ENCODE assay signal across 32 cellular contexts in the genomic region with DNA sequence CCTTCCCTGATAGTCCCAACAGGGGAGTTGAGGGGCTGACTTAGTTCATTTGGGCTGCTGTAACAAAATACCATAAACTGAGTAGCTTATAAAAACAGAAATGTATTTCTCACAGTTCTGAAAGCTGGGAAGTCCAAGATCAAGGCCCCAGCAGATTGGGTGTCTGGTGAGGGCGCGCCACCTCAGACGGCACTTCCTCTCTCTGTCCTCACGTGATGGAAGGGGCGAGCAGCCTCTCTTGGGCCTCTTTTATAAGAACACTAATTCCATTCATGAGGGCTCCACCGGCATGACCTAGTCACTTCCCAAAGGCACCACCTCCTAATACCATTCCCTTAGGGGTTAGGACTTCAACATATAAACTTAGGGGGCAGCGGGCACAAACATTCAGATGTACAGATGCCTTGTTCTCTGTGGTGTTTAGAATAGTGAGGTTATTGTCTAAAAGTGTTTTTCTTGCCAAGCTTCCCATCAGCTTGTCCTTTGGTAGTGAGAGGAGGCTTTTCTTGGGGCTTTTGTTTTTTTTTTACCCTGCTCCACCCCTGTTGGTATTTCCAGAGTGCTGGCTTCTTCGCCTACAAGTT. TPM values are rescaled to one million over a fixed set of nuclear protein-coding genes. Genes with fewer than 3 reads are reported as not detected.
DNase-seq lines count a peak whose midpoint lies in the region; ATAC-seq and TF ChIP-seq lines count a peak whose summit lies in the region.
"Had no signal": no experiment of that assay in that cellular context is flagged by ENCODE, and none has a peak within 500 bp of the region (broad histone marks: within the 10 kb centered on the region; RNA-seq: fewer than 3 reads in every experiment).

No MANE protein-coding gene starts in this region.

- no peaks in the 10 kb centered on the region for H3K9me3 ChIP-seq in thyroid gland
- H3K9me3 ChIP-seq: gastroesophageal sphincter, HAP-1, Peyer's patch, psoas muscle, sigmoid colon, transverse colon had no signal

- DNase-seq in activated CD4-positive, alpha-beta T cell treated with anti-CD3 and anti-CD28 coated beads, Interleukin-2, amount 10 ng/mL, durations not matched to agents 7 days and 5 days = no peak
- DNase-seq in activated CD4-positive, alpha-beta T cell treated with anti-CD3 and anti-CD28 coated beads for 36 hours = no peak
- DNase-seq in COLO829 (ENCODE audit: low spot score) (peak; percentile 56), dorsolateral prefrontal cortex (no peak), pons (ENCODE audit: low spot score) (peak; percentile 91), left ventricle myocardium superior (no peak), thyroid gland (no peak), H4 (ENCODE audit: low spot score) (no peak)
- DNase-seq: activated CD4-positive, alpha-beta T cell treated with anti-CD3 and anti-CD28 coated beads for 1 hour; activated gamma-delta T cell; DMS79 treated with DMSO at 0.1 percent for 48 hours; effector CD4-positive, alpha-beta T cell; GDM1; Kasumi-1; NCI-H146; NCI-H446 treated with DMSO at 0.1 percent for 48 hours; NCI-H774; occipital lobe; Peyer's patch; psoas muscle; SHP77 treated with DMSO at 0.1 percent for 48 hours; sigmoid colon; stimulated activated CD4-positive, alpha-beta T cell treated with anti-CD3 and anti-CD28 coated beads, Interleukin-12 subunit alpha, Interleukin-12 subunit beta, amount 100 ng/mL, for 4 hours; stimulated activated CD4-positive, alpha-beta T cell treated with anti-CD3 and anti-CD28 coated beads, Interleukin-2, amount 100 ng/mL, for 48 hours; stimulated activated naive CD8-positive, alpha-beta T cell treated with anti-CD3 and anti-CD28 coated beads, Interleukin-15, amount 100 ng/mL, for 72 hours; transverse colon had no signal

- no peaks in the 10 kb centered on the region for H3K9me3 Mint-ChIP-seq in activated CD4-positive, alpha-beta T cell treated with anti-CD3 and anti-CD28 coated beads, Interleukin-2, amount 10 ng/mL, durations not matched to agents 7 days and 5 days
- no peaks in the 10 kb centered on the region for H3K9me3 Mint-ChIP-seq in activated CD4-positive, alpha-beta T cell treated with anti-CD3 and anti-CD28 coated beads for 36 hours (ENCODE audit: low read depth)
- H3K9me3 Mint-ChIP-seq: stimulated activated naive CD8-positive, alpha-beta T cell treated with anti-CD3 and anti-CD28 coated beads, Interleukin-15, amount 100 ng/mL, for 72 hours; T-helper 2 cell treated with Interferon-gamma antibody and Interleukin-4, amounts not matched to agents 5 μg/mL and 100 μg/mL, for 36 hours had no signal

- peaks cover 18% of the 10 kb centered on the region for H3K4me1 Mint-ChIP-seq in activated CD4-positive, alpha-beta T cell treated with anti-CD3 and anti-CD28 coated beads, Interleukin-2, amount 10 ng/mL, durations not matched to agents 7 days and 5 days
- H3K4me1 Mint-ChIP-seq in activated CD4-positive, alpha-beta T cell treated with anti-CD3 and anti-CD28 coated beads for 36 hours = peaks cover 18% of the 10 kb centered on the region

- peak overlapping the region in 5 of 59 donors; percentile 0 to 18 (median 10) for H3K4me3 ChIP-seq in dorsolateral prefrontal cortex
- H3K4me3 ChIP-seq in thyroid gland (replicated peaks in 1 of 3) = no peak overlapping the region
- H3K4me3 ChIP-seq: gastroesophageal sphincter, HAP-1, hepatocyte, Peyer's patch, psoas muscle, sigmoid colon, transverse colon had no signal

- H3K27ac ChIP-seq in dorsolateral prefrontal cortex (peak overlapping the region in 58 of 59 donors; percentile 21 to 96 (median 82)), thyroid gland (no peak overlapping the region)
- H3K27ac ChIP-seq: 22Rv1, C4-2B, gastroesophageal sphincter, hepatocyte, Peyer's patch, psoas muscle, sigmoid colon, transverse colon had no signal

- 87 to 92% methylated on average over 8 of the region's 8 CpGs for WGBS in thyroid gland, 2 donors

- H3K27me3 ChIP-seq in dorsolateral prefrontal cortex = no peaks in the 10 kb centered on the region
- no peaks in the 10 kb centered on the region for H3K27me3 ChIP-seq in thyroid gland
- H3K27me3 ChIP-seq: gastroesophageal sphincter, hepatocyte, Peyer's patch, sigmoid colon, transverse colon had no signal

- ATAC-seq in activated CD4-positive, alpha-beta T cell treated with anti-CD3 and anti-CD28 coated beads for 36 hours = no peak
- no peak for ATAC-seq in left ventricle myocardium superior
- ATAC-seq: gastroesophageal sphincter; psoas muscle; stimulated activated naive CD8-positive, alpha-beta T cell treated with anti-CD3 and anti-CD28 coated beads, Interleukin-15, amount 100 ng/mL, for 72 hours had no signal

- H3K4me1 ChIP-seq in thyroid gland = peaks cover 0 to 13% of the 10 kb centered on the region in 2 donors
- H3K4me1 ChIP-seq: Peyer's patch, psoas muscle had no signal

- no peak overlapping the region for H3K4me3 Mint-ChIP-seq in activated CD4-positive, alpha-beta T cell treated with anti-CD3 and anti-CD28 coated beads, Interleukin-2, amount 10 ng/mL, durations not matched to agents 7 days and 5 days
- H3K4me3 Mint-ChIP-seq in activated CD4-positive, alpha-beta T cell treated with anti-CD3 and anti-CD28 coated beads for 36 hours = no peak overlapping the region
- H3K4me3 Mint-ChIP-seq: T-helper 2 cell treated with Interferon-gamma antibody and Interleukin-4, amounts not matched to agents 5 μg/mL and 100 μg/mL, for 36 hours had no signal

- intact Hi-C loops in activated CD4-positive, alpha-beta T cell treated with anti-CD3 and anti-CD28 coated beads for 36 hours (cut with DNase I, micrococcal nuclease) = no loop called here
- intact Hi-C loops in dorsolateral prefrontal cortex (cut with DNase I) (loop anchor here in 1 of 2 donors (2.0 kb wide), 1 partner anchor 17 kb away; no protein-coding TSS in a partner anchor), left ventricle myocardium superior (cut with micrococcal nuclease) (no loop called here), thyroid gland (cut with DNase I) (no loop called here)

- H3K27me3 Mint-ChIP-seq in activated CD4-positive, alpha-beta T cell treated with anti-CD3 and anti-CD28 coated beads, Interleukin-2, amount 10 ng/mL, durations not matched to agents 7 days and 5 days = no peaks in the 10 kb centered on the region
- H3K27me3 Mint-ChIP-seq in activated CD4-positive, alpha-beta T cell treated with anti-CD3 and anti-CD28 coated beads for 36 hours = no peaks in the 10 kb centered on the region
- H3K27me3 Mint-ChIP-seq: stimulated activated naive CD8-positive, alpha-beta T cell treated with anti-CD3 and anti-CD28 coated beads, Interleukin-15, amount 100 ng/mL, for 72 hours had no signal

- CTCF ChIA-PET in activated CD4-positive, alpha-beta T cell treated with anti-CD3 and anti-CD28 coated beads, Interleukin-2, amount 10 ng/mL, durations not matched to agents 7 days and 5 days (lab: Charles Lee) = interaction anchor here (0.6 to 0.8 kb wide), 4 partner anchors 16 to 50 kb away, joined by 3 to 6 read pairs (median 3); partner anchors contain the start of gene NIPAL3
- CTCF ChIA-PET in activated CD4-positive, alpha-beta T cell treated with anti-CD3 and anti-CD28 coated beads for 36 hours (lab: Charles Lee) = interaction anchor here (0.6 to 0.9 kb wide), 3 partner anchors 14 to 100 kb away, joined by 3 to 5 read pairs (median 5); partner anchors contain the start of gene NIPAL3

- peak overlapping the region; percentile 25 for H3K27ac Mint-ChIP-seq in activated CD4-positive, alpha-beta T cell treated with anti-CD3 and anti-CD28 coated beads, Interleukin-2, amount 10 ng/mL, durations not matched to agents 7 days and 5 days
- no peak overlapping the region for H3K27ac Mint-ChIP-seq in activated CD4-positive, alpha-beta T cell treated with anti-CD3 and anti-CD28 coated beads for 36 hours
- H3K27ac Mint-ChIP-seq: T-helper 2 cell treated with Interferon-gamma antibody and Interleukin-4, amounts not matched to agents 5 μg/mL and 100 μg/mL, for 36 hours had no signal

- TF ChIP-seq CTCF in dorsolateral prefrontal cortex (IDR thresholded peaks at IDR 0.05 in 54 of 56, conservative IDR thresholded peaks at IDR 0.05 in 2 of 56; ENCODE audit: low read depth in 1 of 56, partially characterized antibody in 56 of 56) = peak in 1 of 56 donors; percentile 4
- TF ChIP-seq CTCF in thyroid gland (IDR thresholded peaks at IDR 0.05) = no peak

- no peak for TF ChIP-seq POLR2A in thyroid gland (IDR thresholded peaks at IDR 0.05)

- no peaks in the 10 kb centered on the region for H3K36me3 ChIP-seq in thyroid gland
- H3K36me3 ChIP-seq: HAP-1, sigmoid colon, transverse colon had no signal

- POLR2A ChIA-PET in activated CD4-positive, alpha-beta T cell treated with anti-CD3 and anti-CD28 coated beads, Interleukin-2, amount 10 ng/mL, durations not matched to agents 7 days and 5 days (lab: Charles Lee) = interaction anchor here (0.6 to 1.1 kb wide), 2 partner anchors 8 to 16 kb away, joined by 3 read pairs; no protein-coding TSS in a partner anchor
- POLR2A ChIA-PET in activated CD4-positive, alpha-beta T cell treated with anti-CD3 and anti-CD28 coated beads for 36 hours (lab: Charles Lee) = no interaction called here

- peaks cover 51% of the 10 kb centered on the region for H3K36me3 Mint-ChIP-seq in activated CD4-positive, alpha-beta T cell treated with anti-CD3 and anti-CD28 coated beads, Interleukin-2, amount 10 ng/mL, durations not matched to agents 7 days and 5 days (ENCODE audit: low read depth)
- peaks cover 24% of the 10 kb centered on the region for H3K36me3 Mint-ChIP-seq in activated CD4-positive, alpha-beta T cell treated with anti-CD3 and anti-CD28 coated beads for 36 hours (ENCODE audit: low read depth)

RNA-seq across cellular contexts. Expression of gene NIPAL3, which starts 20.3 kb away (rescaled TPM):
- total RNA-seq in activated CD4-positive, alpha-beta T cell treated with anti-CD3 and anti-CD28 coated beads, Interleukin-2, amount 10 ng/mL, durations not matched to agents 7 days and 5 days = 10 to 100 TPM; 72.8 to 78.1 TPM
- total RNA-seq in activated CD4-positive, alpha-beta T cell treated with anti-CD3 and anti-CD28 coated beads for 36 hours = 10 to 100 TPM; 38.1 to 41.4 TPM
- 100 to 1,000 TPM in 69 of 120 experiments, 10 to 100 TPM in 51; 61.8 to 202 (median 104) TPM for total RNA-seq in dorsolateral prefrontal cortex
- 34.6 TPM for total RNA-seq in left ventricle myocardium superior
- total RNA-seq in thyroid gland = 100 to 1,000 TPM in 3 of 4 donors, 10 to 100 TPM in 1; 71.2 to 145 (median 121) TPM
- total RNA-seq in H4 (2014; rRNA removed; shearing (Covaris generic)) = 22.8 and 25.4 TPM in 2 replicates

RNA-seq across cellular contexts. Expression of gene STPG1, which starts 22.3 kb away (rescaled TPM):
- total RNA-seq in activated CD4-positive, alpha-beta T cell treated with anti-CD3 and anti-CD28 coated beads, Interleukin-2, amount 10 ng/mL, durations not matched to agents 7 days and 5 days = 10 to 100 TPM; 10.0 to 11.0 TPM
- 10 to 100 TPM in 1 of 2 experiments, 1 to 10 TPM in 1; 7.8 to 11.9 TPM for total RNA-seq in activated CD4-positive, alpha-beta T cell treated with anti-CD3 and anti-CD28 coated beads for 36 hours
- total RNA-seq in dorsolateral prefrontal cortex (10 to 100 TPM; 16.1 to 37.3 (median 24.7) TPM), left ventricle myocardium superior (4.9 TPM), thyroid gland (1 to 10 TPM; 5.2 to 8.9 (median 7.0) TPM)
- 1.9 and 3.0 TPM in 2 replicates for total RNA-seq in H4 (2014; rRNA removed; shearing (Covaris generic))

Comparison
In these comparisons a context has a peak if more than half of its experiments do, and no peak if none do; other contexts are left out.
1. DNase-seq: peak in COLO829 (single experiment) and pons (single experiment); none in activated CD4-positive, alpha-beta T cell treated with anti-CD3 and anti-CD28 coated beads, Interleukin-2, amount 10 ng/mL, durations not matched to agents 7 days and 5 days (single experiment), activated CD4-positive, alpha-beta T cell treated with anti-CD3 and anti-CD28 coated beads for 36 hours (single experiment), dorsolateral prefrontal cortex (0 of 10), left ventricle myocardium superior (single experiment), thyroid gland (0 of 2) and H4 (single experiment).
2. H3K27ac ChIP-seq: peak in dorsolateral prefrontal cortex (58 of 59); none in thyroid gland (0 of 3).